In genomic region chr5:1961304-1961946, GRCh38 we compare ENCODE assay signal across 19 cellular contexts.
"Had no signal": no experiment of that assay in that cellular context is flagged by ENCODE, and none has a peak within 500 bp of the region (broad histone marks: within the 10 kb centered on the region; RNA-seq: fewer than 3 reads in every experiment).

No MANE protein-coding gene starts in this region.

- H3K27ac Mint-ChIP-seq: activated naive CD8-positive, alpha-beta T cell; natural killer cell; stimulated activated naive CD8-positive, alpha-beta T cell treated with anti-CD3 and anti-CD28 coated beads, Interleukin-15, Interleukin-2, amounts not matched to agents 100 ng/mL and 50 ng/mL, for 24 hours had no signal

- H3K4me1 ChIP-seq: adrenal gland, ascending aorta, colonic mucosa, pancreas, psoas muscle, right atrium auricular region, thyroid gland had no signal

- H3K9me3 ChIP-seq: adrenal gland, ascending aorta, colonic mucosa, pancreas, psoas muscle, right atrium auricular region, thyroid gland had no signal

- H3K27me3 ChIP-seq: adrenal gland, ascending aorta, brain microvascular endothelial cell, colonic mucosa, pancreas, right atrium auricular region, thyroid gland had no signal

- H3K27me3 Mint-ChIP-seq: stimulated activated naive CD8-positive, alpha-beta T cell treated with anti-CD3 and anti-CD28 coated beads, Interleukin-15, Interleukin-2, amounts not matched to agents 100 ng/mL and 50 ng/mL, for 24 hours had no signal

- H3K4me3 Mint-ChIP-seq: activated naive CD8-positive, alpha-beta T cell; natural killer cell; stimulated activated naive CD8-positive, alpha-beta T cell treated with anti-CD3 and anti-CD28 coated beads, Interleukin-15, Interleukin-2, amounts not matched to agents 100 ng/mL and 50 ng/mL, for 24 hours had no signal

- H3K27ac ChIP-seq: adrenal gland, ascending aorta, brain microvascular endothelial cell, colonic mucosa, dorsolateral prefrontal cortex, pancreas, psoas muscle, right atrium auricular region, thyroid gland had no signal

- H3K36me3 ChIP-seq: adrenal gland, ascending aorta, brain microvascular endothelial cell, colonic mucosa, pancreas, right atrium auricular region, thyroid gland had no signal

- DNase-seq: activated CD4-positive, alpha-beta T cell treated with anti-CD3 and anti-CD28 coated beads for 1 hour; activated T-cell treated with anti-CD3 and anti-CD28 coated beads, Interleukin-2, amount 50 U/mL, for 1 hour; adrenal gland; brain microvascular endothelial cell; colonic mucosa; dorsolateral prefrontal cortex; foreskin fibroblast; midbrain; natural killer cell; pancreas; psoas muscle; stimulated activated CD4-positive, alpha-beta T cell treated with anti-CD3 and anti-CD28 coated beads, Interleukin-4, amount 100 ng/mL, for 4 hours; substantia nigra; thyroid gland had no signal

- H3K4me3 ChIP-seq: adrenal gland, ascending aorta, colonic mucosa, dorsolateral prefrontal cortex, pancreas, psoas muscle, right atrium auricular region, thyroid gland had no signal

- H3K36me3 Mint-ChIP-seq: activated naive CD8-positive, alpha-beta T cell; natural killer cell had no signal

- ATAC-seq: left lobe of liver, natural killer cell, pancreas, psoas muscle had no signal

- H3K9me3 Mint-ChIP-seq: natural killer cell; stimulated activated naive CD8-positive, alpha-beta T cell treated with anti-CD3 and anti-CD28 coated beads, Interleukin-15, Interleukin-2, amounts not matched to agents 100 ng/mL and 50 ng/mL, for 24 hours had no signal
